15 cellular contexts compared by ENCODE assay signal in the genomic region with DNA sequence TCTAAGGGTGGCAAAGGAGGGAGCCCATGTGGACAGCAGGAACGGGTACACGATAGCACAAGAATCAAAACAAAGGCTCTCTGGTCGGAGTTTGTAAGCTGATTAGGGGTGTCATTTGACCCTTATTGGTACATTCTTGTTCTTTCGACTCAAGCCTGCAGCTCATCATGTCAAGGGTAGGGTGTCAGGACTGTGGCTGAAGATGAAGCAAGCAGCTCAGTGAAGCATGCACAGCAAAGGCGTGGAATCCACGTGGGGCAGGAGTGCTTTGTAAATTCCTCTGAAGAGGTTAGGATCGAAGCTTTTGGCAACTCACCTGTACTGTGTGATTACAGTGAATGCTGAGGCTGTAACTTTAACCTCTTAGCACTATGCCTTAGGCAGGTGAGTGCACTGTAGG. TPM values are rescaled to one million over a fixed set of nuclear protein-coding genes. Genes with fewer than 3 reads are reported as not detected.
DNase-seq lines count a peak whose midpoint lies in the region; ATAC-seq, FAIRE-seq and TF ChIP-seq lines count a peak whose summit lies in the region.
"Had no signal": no experiment of that assay in that cellular context is flagged by ENCODE, and none has a peak within 500 bp of the region (broad histone marks: within the 10 kb centered on the region; RNA-seq: fewer than 3 reads in every experiment).

No MANE protein-coding gene starts in this region.

- no peaks in the 10 kb centered on the region for H4K20me1 ChIP-seq in Karpas-422 (ENCODE audit: insufficient read depth, low read depth, low read length)

- no peak overlapping the region for H3K9ac ChIP-seq in Karpas-422 (ENCODE audit: low read length)
- H3K9ac ChIP-seq in neuronal stem cell (ENCODE audit: low read depth, low read length, poor library complexity) = no peak overlapping the region

- CTCF ChIA-PET in CD4-positive, alpha-beta T cell (lab: Charles Lee) = interaction anchor here (0.6 kb wide), 1 partner anchor 35 kb away, joined by 3 read pairs; no protein-coding TSS in a partner anchor

- DNase-seq in CD4-positive, alpha-beta T cell = no peak
- DNase-seq in Karpas-422 = peak; percentile 49
- no peak for DNase-seq in neuronal stem cell (ENCODE audit: low spot score)
- no peak for DNase-seq in activated effector memory CD4-positive, alpha-beta T cell treated with anti-CD3 and anti-CD28 coated beads, Interleukin-2, amount 50 U/mL, for 16 hours
- DNase-seq in GM19239 (ENCODE audit: insufficient read length, low spot score) = no peak
- DNase-seq in omental fat pad (ENCODE audit: low spot score) = no peak
- DNase-seq: activated CD4-positive, CD25-positive, alpha-beta regulatory T cell treated with anti-CD3 and anti-CD28 coated beads, Interleukin-2, amount 50 U/mL, for 72 hours; NCI-H2171; SIG-M5; stimulated activated naive CD8-positive, alpha-beta T cell treated with anti-CD3 and anti-CD28 coated beads, Interleukin-15, Interleukin-2, amounts not matched to agents 100 U/mL and 50 U/mL, for 24 hours had no signal

- H3K4me3 ChIP-seq in Karpas-422 (ENCODE audit: low read length) (no peak overlapping the region), ectodermal cell (ENCODE audit: insufficient read depth, low read depth, low read length) (no peak overlapping the region), neuronal stem cell (ENCODE audit: low read length in 2 of 2) (no peak overlapping the region)

- intact Hi-C loops in CD4-positive, alpha-beta T cell (cut with DNase I, micrococcal nuclease) = no loop called here

- no peak overlapping the region for H3K4ac ChIP-seq in neuronal stem cell (ENCODE audit: low read length)

- no peak overlapping the region for H2BK12ac ChIP-seq in neuronal stem cell (ENCODE audit: low read length)

- no peaks in the 10 kb centered on the region for H3K79me2 ChIP-seq in Karpas-422 (ENCODE audit: low read length)

- no peak overlapping the region for H2BK120ac ChIP-seq in neuronal stem cell (ENCODE audit: low read depth, low read length)

- no peaks in the 10 kb centered on the region for H3K36me3 ChIP-seq in Karpas-422 (ENCODE audit: insufficient read depth, low read length)
- H3K36me3 ChIP-seq in ectodermal cell (ENCODE audit: control insufficient read depth, insufficient read depth, low read length) = no peaks in the 10 kb centered on the region
- no peaks in the 10 kb centered on the region for H3K36me3 ChIP-seq in neuronal stem cell (replicated peaks in 1 of 2; ENCODE audit: control insufficient read depth in 2 of 2, insufficient read depth in 2 of 2, low read length in 2 of 2)
- H3K36me3 ChIP-seq: brain microvascular endothelial cell had no signal

- no peaks in the 10 kb centered on the region for H3K9me2 ChIP-seq in Karpas-422 (replicated peaks; ENCODE audit: insufficient read depth, low read length)

- H4K91ac ChIP-seq in neuronal stem cell (ENCODE audit: low read depth, low read length, poor library complexity) = no peak overlapping the region

- ATAC-seq in CD4-positive, alpha-beta T cell (ENCODE audit: poor library complexity) = no peak
- ATAC-seq in GM21619 (IDR thresholded peaks at IDR 0.05; ENCODE audit: unreplicated experiment) (no peak), omental fat pad (ENCODE audit: low FRiP score) (no peak)
- ATAC-seq: stimulated activated naive CD8-positive, alpha-beta T cell treated with anti-CD3 and anti-CD28 coated beads, Interleukin-15, Interleukin-2, amounts not matched to agents 100 U/mL and 50 U/mL, for 24 hours had no signal

- peaks cover 9% of the 10 kb centered on the region for H3K4me1 Mint-ChIP-seq in CD4-positive, alpha-beta T cell (ENCODE audit: low read depth)

- H4K8ac ChIP-seq in neuronal stem cell (ENCODE audit: low read depth, low read length) = no peak overlapping the region

- no peak for TF ChIP-seq CTCF in CD4-positive, alpha-beta T cell (IDR thresholded peaks at IDR 0.05)
- TF ChIP-seq CTCF in omental fat pad (IDR thresholded peaks at IDR 0.05) = no peak

- H3K9me3 ChIP-seq in CD4-positive, alpha-beta T cell (ENCODE audit: control insufficient read depth, low read length) = no peaks in the 10 kb centered on the region
- H3K9me3 ChIP-seq in Karpas-422 (ENCODE audit: low read length) (no peaks in the 10 kb centered on the region), ectodermal cell (ENCODE audit: control insufficient read depth, low read length) (no peaks in the 10 kb centered on the region), neuronal stem cell (replicated peaks in 1 of 2; ENCODE audit: control insufficient read depth in 2 of 2, insufficient read depth in 1 of 2, low read depth in 1 of 2, low read length in 2 of 2) (no peaks in the 10 kb centered on the region)

- no peaks in the 10 kb centered on the region for H3K36me3 Mint-ChIP-seq in CD4-positive, alpha-beta T cell (ENCODE audit: low read depth)

- no peak overlapping the region for H2BK5ac ChIP-seq in neuronal stem cell (ENCODE audit: low read length)

- POLR2A ChIA-PET in CD4-positive, alpha-beta T cell (lab: Charles Lee) = no interaction called here

- H3K9me3 Mint-ChIP-seq in CD4-positive, alpha-beta T cell = no peaks in the 10 kb centered on the region
- H3K9me3 Mint-ChIP-seq: neural crest cell had no signal

- H2AFZ ChIP-seq in Karpas-422 (ENCODE audit: low read length) (0 out of 2 replicates have a peak overlapping the region, but pooled peaks have one; percentile 2), neuronal stem cell (ENCODE audit: low read length) (peak overlapping the region; percentile 35)

- peak overlapping the region; percentile 8 for H3K4me3 Mint-ChIP-seq in CD4-positive, alpha-beta T cell
- H3K4me3 Mint-ChIP-seq: neural crest cell had no signal

- no peak overlapping the region for H3K27ac ChIP-seq in CD4-positive, alpha-beta T cell (ENCODE audit: low read depth, low read length)
- H3K27ac ChIP-seq in Karpas-422 (ENCODE audit: low read length) (no peak overlapping the region), ectodermal cell (ENCODE audit: insufficient read depth, low read depth, low read length, poor library complexity, severe bottlenecking) (peak overlapping the region; percentile 17), neuronal stem cell (replicated peaks; ENCODE audit: low read length) (no peak overlapping the region)
- H3K27ac ChIP-seq: brain microvascular endothelial cell had no signal

- WGBS in ectodermal cell, 2 experiments = 21 to 26% methylated on average over 7 of the region's 7 CpGs
- no CpG with 5 or more reads among the region's 7 CpGs for WGBS in neuronal stem cell (ENCODE audit: extremely low coverage in 2 of 2, insufficient read length in 2 of 2, insufficient replicate concordance in 1 of 2), 2 donors

- no peak overlapping the region for H3K18ac ChIP-seq in neuronal stem cell (ENCODE audit: low read length)

- no peak overlapping the region for H3K14ac ChIP-seq in neuronal stem cell (ENCODE audit: low read length)

- no peak overlapping the region for H2BK15ac ChIP-seq in neuronal stem cell (ENCODE audit: low read length)

- H3K27me3 ChIP-seq in CD4-positive, alpha-beta T cell (ENCODE audit: control insufficient read depth, insufficient read depth, low read length) = no peaks in the 10 kb centered on the region
- H3K27me3 ChIP-seq in Karpas-422 (ENCODE audit: low read length) (no peaks in the 10 kb centered on the region), ectodermal cell (ENCODE audit: control insufficient read depth, insufficient read depth, low read length, poor library complexity, severe bottlenecking) (no peaks in the 10 kb centered on the region), neuronal stem cell (ENCODE audit: control insufficient read depth in 3 of 3, insufficient read depth in 3 of 3, low read depth in 1 of 3, low read length in 3 of 3) (no peaks in the 10 kb centered on the region)
- H3K27me3 ChIP-seq: brain microvascular endothelial cell had no signal

- H3K79me1 ChIP-seq in neuronal stem cell (ENCODE audit: low read depth, low read length) = no peaks in the 10 kb centered on the region

- H3K4me1 ChIP-seq in Karpas-422 (ENCODE audit: low read length) = peaks cover 21% of the 10 kb centered on the region
- H3K4me1 ChIP-seq in ectodermal cell (ENCODE audit: control insufficient read depth, insufficient read depth, low read length) = peaks cover 11% of the 10 kb centered on the region
- peaks cover 0 to 9% of the 10 kb centered on the region in 2 donors for H3K4me1 ChIP-seq in neuronal stem cell (ENCODE audit: control insufficient read depth in 2 of 2, insufficient read depth in 1 of 2, low read depth in 1 of 2, low read length in 2 of 2)

- H3K27ac Mint-ChIP-seq in CD4-positive, alpha-beta T cell = no peak overlapping the region

- H3K23ac ChIP-seq in neuronal stem cell (ENCODE audit: low read depth, low read length, poor library complexity) = no peak overlapping the region

- H3K4me2 ChIP-seq in Karpas-422 (ENCODE audit: low read depth, low read length, poor library complexity, severe bottlenecking) (peak overlapping the region; percentile 25), neuronal stem cell (ENCODE audit: insufficient read depth, low read length, poor library complexity, severe bottlenecking) (no peak overlapping the region)

- FAIRE-seq in GM19239 (lab: Jason Lieb, UNC) = no peak
- FAIRE-seq: endothelial cell of umbilical vein had no signal

- H3K27me3 Mint-ChIP-seq in CD4-positive, alpha-beta T cell = peaks cover 4% of the 10 kb centered on the region

- H2AK5ac ChIP-seq in neuronal stem cell (ENCODE audit: low read depth, low read length) = no peak overlapping the region

RNA-seq across cellular contexts. Expression of a gene that starts 4.7 kb away (rescaled TPM):
- 10 to 100 TPM in 1 of 2 experiments, 1 to 10 TPM in 1; 9.8 to 11.0 TPM for total RNA-seq in CD4-positive, alpha-beta T cell
- total RNA-seq in Karpas-422 (2014; rRNA removed; shearing (Covaris generic); ENCODE audit: low replicate concordance) = 19.9 and 27.8 TPM in 2 replicates
- polyA plus RNA-seq in ectodermal cell (2013, experiment 1 of 4) = 12.3 TPM
- 13.6 TPM for polyA plus RNA-seq in ectodermal cell (2013, experiment 2 of 4)
- 10.8 TPM for polyA plus RNA-seq in ectodermal cell (2013, experiment 3 of 4)
- polyA plus RNA-seq in ectodermal cell (2013, experiment 4 of 4) = 10.9 TPM
- 7.1 TPM for polyA plus RNA-seq in neuronal stem cell (2013, experiment 1 of 2)
- polyA plus RNA-seq in neuronal stem cell (2013, experiment 2 of 2) = 7.7 TPM
- 10 to 100 TPM; 10.1 to 17.8 (median 14.3) TPM for total RNA-seq in omental fat pad

RNA-seq across cellular contexts. Expression of a gene that starts 55.1 kb away (rescaled TPM):
- total RNA-seq in CD4-positive, alpha-beta T cell = 10 to 100 TPM; 42.0 to 45.3 TPM
- total RNA-seq in Karpas-422 (2014; rRNA removed; shearing (Covaris generic); ENCODE audit: low replicate concordance) = 27.1 and 56.9 TPM in 2 replicates
- 56.0 TPM for polyA plus RNA-seq in ectodermal cell (2013, experiment 1 of 4)
- polyA plus RNA-seq in ectodermal cell (2013, experiment 2 of 4) = 60.8 TPM
- polyA plus RNA-seq in ectodermal cell (2013, experiment 3 of 4) = 44.2 TPM
- polyA plus RNA-seq in ectodermal cell (2013, experiment 4 of 4) = 46.1 TPM
- 22.6 TPM for polyA plus RNA-seq in neuronal stem cell (2013, experiment 1 of 2)
- 24.2 TPM for polyA plus RNA-seq in neuronal stem cell (2013, experiment 2 of 2)
- 10 to 100 TPM; 18.6 to 40.5 (median 24.6) TPM for total RNA-seq in omental fat pad
